Comparison of ENCODE assay signal across 8 cellular contexts in the genomic region with DNA sequence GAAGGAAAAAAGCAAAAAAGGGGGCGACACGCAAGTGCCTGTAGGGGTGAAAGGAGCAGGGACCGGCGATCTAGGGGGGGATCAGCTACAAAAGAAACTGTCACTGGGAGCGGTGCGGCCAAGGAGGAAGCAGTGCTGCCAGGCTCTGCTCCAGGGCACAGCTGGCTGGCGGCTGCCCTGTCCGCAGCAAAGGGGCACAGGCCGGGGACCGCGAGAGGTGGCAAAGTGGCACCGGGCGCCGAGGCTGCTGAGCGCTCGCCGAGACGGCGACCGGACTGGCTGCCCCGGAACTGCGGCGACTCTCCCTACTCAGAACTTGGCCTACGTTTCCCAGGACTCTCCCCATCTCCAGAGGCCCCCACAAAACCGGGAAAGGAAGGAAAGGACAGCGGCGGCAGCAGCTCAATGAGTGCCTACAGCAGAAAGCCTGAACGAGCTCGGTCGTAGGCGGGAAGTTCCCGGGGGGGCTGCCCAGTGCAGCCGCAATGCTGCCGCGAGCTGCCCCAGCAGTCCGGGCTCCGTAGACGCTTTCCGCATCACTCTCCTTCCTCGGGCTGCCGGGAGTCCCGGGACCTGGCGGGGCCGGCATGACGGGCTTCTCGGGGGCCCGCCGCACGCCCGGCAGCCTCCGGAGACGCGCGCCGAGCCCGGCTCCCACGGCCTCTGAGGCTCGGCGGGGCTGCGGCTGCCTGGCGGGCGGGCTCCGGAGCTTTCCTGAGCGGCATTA. TPM values are rescaled to one million over a fixed set of nuclear protein-coding genes. Genes with fewer than 3 reads are reported as not detected.
DNase-seq lines count a peak whose midpoint lies in the region; ATAC-seq, FAIRE-seq and TF ChIP-seq lines count a peak whose summit lies in the region.

No MANE protein-coding gene starts in this region.

- no peaks in the 10 kb centered on the region for H3K9me2 ChIP-seq in PC-9 (ENCODE audit: insufficient read depth)

- H3K36me3 ChIP-seq in A673 (ENCODE audit: insufficient read depth, low read length, poor library complexity, severe bottlenecking) (peaks cover 9% of the 10 kb centered on the region), PC-9 (ENCODE audit: low read depth) (no peaks in the 10 kb centered on the region), pancreas (no peaks in the 10 kb centered on the region)

- peak; percentile 26 for ATAC-seq in GM18511 (IDR thresholded peaks at IDR 0.05; ENCODE audit: unreplicated experiment)
- ATAC-seq in HG02973 (IDR thresholded peaks at IDR 0.05; ENCODE audit: unreplicated experiment), result peak; percentile 21
- peak; percentile 37 to 52 for ATAC-seq in activated naive CD4-positive, alpha-beta T cell treated with anti-CD3 and anti-CD28 coated beads, Interleukin-2, amount 50 U/mL, for 72 hours
- ATAC-seq in pancreas, result peak; percentile 36 to 55 (median 52)

- no peaks in the 10 kb centered on the region for H3K27me3 ChIP-seq in A673 (replicated peaks; ENCODE audit: insufficient read depth, low read depth, low read length, poor library complexity)
- H3K27me3 ChIP-seq in PC-9 (ENCODE audit: insufficient read depth, low read depth), result no peaks in the 10 kb centered on the region
- no peaks in the 10 kb centered on the region for H3K27me3 ChIP-seq in pancreas

- no peaks in the 10 kb centered on the region for H3K9me3 Mint-ChIP-seq in activated naive CD4-positive, alpha-beta T cell treated with anti-CD3 and anti-CD28 coated beads, Interleukin-2, amount 50 U/mL, for 72 hours

- peaks cover 25% of the 10 kb centered on the region for H3K4me1 ChIP-seq in A673 (ENCODE audit: insufficient read depth, low read length, poor library complexity, severe bottlenecking)
- peaks cover 24% of the 10 kb centered on the region for H3K4me1 ChIP-seq in PC-9 (replicated peaks; ENCODE audit: insufficient read depth)
- peaks cover 9 to 18% (median 10%) of the 10 kb centered on the region in 3 donors for H3K4me1 ChIP-seq in pancreas

- POLR2A ChIA-PET in A673 (lab: Charles Lee; ENCODE audit: low non-redundant PET) (no interaction called here), PC-9 (lab: Charles Lee; ENCODE audit: unreplicated experiment) (interaction anchor here (0.5 kb wide), 1 partner anchor 95 kb away, joined by 3 read pairs; no protein-coding TSS in a partner anchor)

- TF ChIP-seq CTCF in A673 (conservative IDR thresholded peaks at IDR 0.05; ENCODE audit: low read depth, low read length), result no peak
- TF ChIP-seq CTCF in PC-9 (conservative IDR thresholded peaks at IDR 0.05), result no peak
- no peak for TF ChIP-seq CTCF in pancreas (IDR thresholded peaks at IDR 0.05)

- peaks cover 6 to 17% of the 10 kb centered on the region in 2 donors for H3K36me3 Mint-ChIP-seq in activated naive CD4-positive, alpha-beta T cell treated with anti-CD3 and anti-CD28 coated beads, Interleukin-2, amount 50 U/mL, for 72 hours

- H2AFZ ChIP-seq in PC-9, result peak overlapping the region; percentile 99

- no peak for FAIRE-seq in pancreas (lab: Jason Lieb, UNC)

- peak; percentile 53 for DNase-seq in A673 (ENCODE audit: low spot score)
- DNase-seq in PC-9, result peak in 1 of 2 experiments; percentile 56
- peak; percentile 47 to 70 for DNase-seq in activated naive CD4-positive, alpha-beta T cell treated with anti-CD3 and anti-CD28 coated beads, Interleukin-2, amount 50 U/mL, for 72 hours (ENCODE audit: low spot score in 2 of 2)
- peak; percentile 86 for DNase-seq in cardiac septum (ENCODE audit: low spot score)
- peak; percentile 54 to 87 (median 68) for DNase-seq in pancreas
- DNase-seq in foreskin melanocyte, result no peak

- CTCF ChIA-PET in A673 (lab: Charles Lee) (interaction anchor here (0.8 kb wide), 1 partner anchor 9 kb away, joined by 3 read pairs; the partner anchor contains the start of gene FAF1), PC-9 (lab: Charles Lee) (interaction anchor here (0.6 kb wide), 2 partner anchors 247 to 639 kb away, joined by 4 to 5 read pairs; no protein-coding TSS in a partner anchor)

- no peaks in the 10 kb centered on the region for H3K79me2 ChIP-seq in PC-9 (ENCODE audit: low read depth)

- H3K27ac ChIP-seq in A673 (ENCODE audit: low read depth, low read length, poor library complexity, severe bottlenecking), result peak overlapping the region; percentile 97
- H3K27ac ChIP-seq in PC-9, result peak overlapping the region; percentile 24; the same call in 1 of the 2 replicates
- H3K27ac ChIP-seq in pancreas, result peak overlapping the region; percentile 97 to 100 (median 98)

- BruUV-seq in A673 (replicated peaks; lab: Mats Ljungman, UMichigan) (TSS peak; percentile 21), PC-9 (replicated peaks; lab: Mats Ljungman, UMichigan) (TSS peak; percentile 48)

- H3K9me3 ChIP-seq in A673 (ENCODE audit: low read depth, low read length, poor library complexity, severe bottlenecking) (no peaks in the 10 kb centered on the region), PC-9 (ENCODE audit: insufficient read depth, low read depth) (no peaks in the 10 kb centered on the region), pancreas (no peaks in the 10 kb centered on the region)

- peak overlapping the region; percentile 82 for H3K4me2 ChIP-seq in PC-9

- H4K20me1 ChIP-seq in PC-9 (ENCODE audit: insufficient read depth), result no peaks in the 10 kb centered on the region

- intact Hi-C loops in A673 (cut with micrococcal nuclease; ENCODE audit: unreplicated experiment) (loop anchor here (5.0 kb wide), 1 partner anchor 97 kb away; no protein-coding TSS in a partner anchor), PC-9 (cut with micrococcal nuclease; ENCODE audit: unreplicated experiment) (loop anchor here (1.0 to 5.0 kb wide), 3 partner anchors 9 to 168 kb away; partner anchors contain the start of gene FAF1), cardiac septum (cut with DNase I) (loop anchor here (1.0 to 10.0 kb wide), 6 partner anchors 9 to 1086 kb away; partner anchors contain the start of genes BTF3L4, FAF1, RNF11 and TXNDC12), pancreas (cut with DNase I) (no loop called here)

- H3F3A ChIP-seq in PC-9 (ENCODE audit: insufficient read depth, low read depth), result peaks cover 18% of the 10 kb centered on the region

- peak overlapping the region; percentile 82 to 90 for H3K27ac Mint-ChIP-seq in activated naive CD4-positive, alpha-beta T cell treated with anti-CD3 and anti-CD28 coated beads, Interleukin-2, amount 50 U/mL, for 72 hours

- H3K4me3 ChIP-seq in A673 (ENCODE audit: low read depth, low read length, poor library complexity, severe bottlenecking), result peak overlapping the region; percentile 92
- H3K4me3 ChIP-seq in PC-9, result peak overlapping the region; percentile 86
- H3K4me3 ChIP-seq in pancreas, result peak overlapping the region; percentile 68 to 85 (median 83)

- WGBS in pancreas, 2 donors, result 0% methylated on average over 60 to 64 of the region's 64 CpGs

RNA-seq across cellular contexts. Expression of gene CDKN2C, which starts 1.0 kb away (rescaled TPM):
- total RNA-seq in A673 (2021) (50.9 and 53.5 TPM in 2 replicates), PC-9 (2021) (16.1 and 17.1 TPM in 2 replicates), cardiac septum (9.8 TPM), pancreas (10 to 100 TPM in 2 of 6 donors, 1 to 10 TPM in 4; 4.3 to 11.5 (median 8.4) TPM)
- 1 to 10 TPM; 5.6 to 10.0 TPM for total RNA-seq in activated naive CD4-positive, alpha-beta T cell treated with anti-CD3 and anti-CD28 coated beads, Interleukin-2, amount 50 U/mL, for 72 hours
- polyA plus RNA-seq in pancreas, result 1 to 10 TPM; 7.4 to 8.1 TPM

RNA-seq across cellular contexts. Expression of gene FAF1, which starts 9.0 kb away (rescaled TPM):
- 105 and 109 TPM in 2 replicates for total RNA-seq in A673 (2021)
- total RNA-seq in PC-9 (2021), result 99.2 and 105 TPM in 2 replicates
- total RNA-seq in activated naive CD4-positive, alpha-beta T cell treated with anti-CD3 and anti-CD28 coated beads, Interleukin-2, amount 50 U/mL, for 72 hours, result 100 to 1,000 TPM in 1 of 2 donors, 10 to 100 TPM in 1; 58.1 to 101 TPM
- 81.0 TPM for total RNA-seq in cardiac septum
- total RNA-seq in pancreas, result 10 to 100 TPM; 30.0 to 46.6 (median 38.1) TPM
- polyA plus RNA-seq in pancreas, result 10 to 100 TPM; 13.9 to 23.4 TPM

Comparison
In these comparisons a context has a peak if more than half of its experiments do, and no peak if none do; other contexts are left out.
1. H3K27ac ChIP-seq: peak in every context shown above with its lines; median percentile 98 in pancreas; 97 in A673; 24 in PC-9.
2. intact Hi-C loops: an anchor here in A673 (5.0 kb wide), PC-9 (1.0 to 5.0 kb wide) and cardiac septum (1.0 to 10.0 kb wide); none called in pancreas.